ENCODE assay signal across 1 cellular context in the genomic region with DNA sequence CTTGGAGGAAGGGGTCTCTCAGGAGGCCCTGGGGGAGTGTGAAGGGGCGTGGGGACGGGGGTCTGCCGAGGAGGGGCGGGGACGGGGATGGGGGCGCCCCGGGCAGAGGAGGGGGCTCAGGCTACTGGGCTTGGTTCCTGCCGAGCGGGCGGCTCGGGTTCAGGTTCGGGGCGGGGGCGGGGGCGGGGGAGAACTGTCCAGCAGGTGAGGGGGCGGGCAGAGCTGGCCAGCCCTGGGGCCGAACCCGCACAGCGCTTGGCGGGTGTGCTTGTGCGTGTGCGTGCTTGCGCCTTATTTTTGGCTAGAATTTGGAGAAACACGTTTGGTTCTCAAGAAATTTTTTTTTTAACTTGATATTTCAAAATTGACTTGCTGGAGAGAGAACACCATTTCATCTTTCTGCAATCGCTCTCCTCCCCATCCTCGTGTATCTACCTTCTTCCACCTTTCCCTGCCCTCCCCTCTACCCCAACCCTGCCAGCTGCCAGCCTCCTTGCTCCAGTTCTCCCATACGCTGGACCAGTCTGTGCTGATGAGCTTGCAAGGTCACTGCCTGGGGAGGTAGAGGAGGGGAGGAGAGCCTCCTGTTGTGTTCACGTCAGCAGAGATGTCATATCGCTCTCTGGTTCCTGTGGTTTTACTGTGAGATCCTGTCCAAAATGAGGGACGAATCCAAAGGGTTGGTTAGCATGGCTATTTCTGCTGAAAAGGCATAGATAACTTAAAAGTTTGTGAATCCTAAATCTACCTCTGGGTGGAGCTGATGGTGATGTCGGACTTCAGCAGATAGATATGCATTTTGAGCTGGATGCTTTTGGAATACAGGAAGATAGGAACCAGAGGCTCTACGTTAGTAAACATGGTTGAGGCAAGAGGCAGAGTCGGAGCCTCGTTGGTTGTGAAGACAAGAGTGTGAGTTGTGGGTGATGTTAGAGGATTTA.
TF ChIP-seq lines count a peak whose summit lies in the region.

No MANE protein-coding gene starts in this region.

TF ChIP-seq in SK-N-SH, 30 proteins besides CTCF, POLR2A, EP300 and RAD21 (continued from another document):
- TF ChIP-seq, protein P1, sequence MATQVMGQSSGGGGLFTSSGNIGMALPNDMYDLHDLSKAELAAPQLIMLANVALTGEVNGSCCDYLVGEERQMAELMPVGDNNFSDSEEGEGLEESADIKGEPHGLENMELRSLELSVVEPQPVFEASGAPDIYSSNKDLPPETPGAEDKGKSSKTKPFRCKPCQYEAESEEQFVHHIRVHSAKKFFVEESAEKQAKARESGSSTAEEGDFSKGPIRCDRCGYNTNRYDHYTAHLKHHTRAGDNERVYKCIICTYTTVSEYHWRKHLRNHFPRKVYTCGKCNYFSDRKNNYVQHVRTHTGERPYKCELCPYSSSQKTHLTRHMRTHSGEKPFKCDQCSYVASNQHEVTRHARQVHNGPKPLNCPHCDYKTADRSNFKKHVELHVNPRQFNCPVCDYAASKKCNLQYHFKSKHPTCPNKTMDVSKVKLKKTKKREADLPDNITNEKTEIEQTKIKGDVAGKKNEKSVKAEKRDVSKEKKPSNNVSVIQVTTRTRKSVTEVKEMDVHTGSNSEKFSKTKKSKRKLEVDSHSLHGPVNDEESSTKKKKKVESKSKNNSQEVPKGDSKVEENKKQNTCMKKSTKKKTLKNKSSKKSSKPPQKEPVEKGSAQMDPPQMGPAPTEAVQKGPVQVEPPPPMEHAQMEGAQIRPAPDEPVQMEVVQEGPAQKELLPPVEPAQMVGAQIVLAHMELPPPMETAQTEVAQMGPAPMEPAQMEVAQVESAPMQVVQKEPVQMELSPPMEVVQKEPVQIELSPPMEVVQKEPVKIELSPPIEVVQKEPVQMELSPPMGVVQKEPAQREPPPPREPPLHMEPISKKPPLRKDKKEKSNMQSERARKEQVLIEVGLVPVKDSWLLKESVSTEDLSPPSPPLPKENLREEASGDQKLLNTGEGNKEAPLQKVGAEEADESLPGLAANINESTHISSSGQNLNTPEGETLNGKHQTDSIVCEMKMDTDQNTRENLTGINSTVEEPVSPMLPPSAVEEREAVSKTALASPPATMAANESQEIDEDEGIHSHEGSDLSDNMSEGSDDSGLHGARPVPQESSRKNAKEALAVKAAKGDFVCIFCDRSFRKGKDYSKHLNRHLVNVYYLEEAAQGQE (IDR thresholded peaks at IDR 0.05; ENCODE audit: low read depth, low read length): peak; percentile 77
